In genomic region chr3:39000008-39000450, GRCh38 we compare ENCODE assay signal across 8 cellular contexts. TPM values are rescaled to one million over a fixed set of nuclear protein-coding genes. Genes with fewer than 3 reads are reported as not detected.
DNase-seq lines count a peak whose midpoint lies in the region; ATAC-seq and TF ChIP-seq lines count a peak whose summit lies in the region.

No MANE protein-coding gene starts in this region.

- TF ChIP-seq CTCF in GM12873 (IDR thresholded peaks at IDR 0.05; ENCODE audit: insufficient read depth, low read depth, low read length, missing control alignments) (peak; percentile 82), VCaP (conservative IDR thresholded peaks at IDR 0.05) (peak; percentile 95), glutamatergic neuron (IDR thresholded peaks at IDR 0.05; ENCODE audit: partially characterized antibody, unreplicated experiment) (peak; percentile 66)

- H3K4me1 Mint-ChIP-seq in glutamatergic neuron (ENCODE audit: low read depth, unreplicated experiment): no peaks in the 10 kb centered on the region
- H3K4me1 Mint-ChIP-seq in stimulated activated effector memory CD8-positive, alpha-beta T cell treated with anti-CD3 and anti-CD28 coated beads, Interleukin-12 subunit alpha, Interleukin-12 subunit beta, amount 100 ng/mL, for 72 hours: no peaks in the 10 kb centered on the region

- no peaks in the 10 kb centered on the region for H3K36me3 Mint-ChIP-seq in glutamatergic neuron (ENCODE audit: unreplicated experiment)
- H3K36me3 Mint-ChIP-seq in stimulated activated effector memory CD8-positive, alpha-beta T cell treated with anti-CD3 and anti-CD28 coated beads, Interleukin-12 subunit alpha, Interleukin-12 subunit beta, amount 100 ng/mL, for 72 hours: no peaks in the 10 kb centered on the region

- no peak overlapping the region for H3K27ac ChIP-seq in VCaP

- in situ Hi-C loops in ACHN (cut with HindIII; ENCODE audit: low pct_ligation_motif_present, low pct_unique_long_range_greater_than_20kb, low sequenced_read_pairs): no loop called here

- no peak overlapping the region for H3K4me3 Mint-ChIP-seq in glutamatergic neuron (ENCODE audit: unreplicated experiment)
- no peak overlapping the region for H3K4me3 Mint-ChIP-seq in stimulated activated effector memory CD8-positive, alpha-beta T cell treated with anti-CD3 and anti-CD28 coated beads, Interleukin-12 subunit alpha, Interleukin-12 subunit beta, amount 100 ng/mL, for 72 hours

- no peaks in the 10 kb centered on the region for H3K27me3 Mint-ChIP-seq in glutamatergic neuron (ENCODE audit: unreplicated experiment)

- ATAC-seq in HG03045 (IDR thresholded peaks at IDR 0.05; ENCODE audit: unreplicated experiment): peak; percentile 65
- ATAC-seq in stimulated activated effector memory CD8-positive, alpha-beta T cell treated with anti-CD3 and anti-CD28 coated beads, Interleukin-12 subunit alpha, Interleukin-12 subunit beta, amount 100 ng/mL, for 72 hours: peak; percentile 52

- H3K27ac Mint-ChIP-seq in glutamatergic neuron (ENCODE audit: unreplicated experiment): no peak overlapping the region
- no peak overlapping the region for H3K27ac Mint-ChIP-seq in stimulated activated effector memory CD8-positive, alpha-beta T cell treated with anti-CD3 and anti-CD28 coated beads, Interleukin-12 subunit alpha, Interleukin-12 subunit beta, amount 100 ng/mL, for 72 hours

- DNase-seq in ACHN: peak; percentile 64
- peak; percentile 23 for DNase-seq in NCI-H2171 (lab: John Stamatoyannopoulos, UW)
- DNase-seq in glutamatergic neuron: no peak
- no peak for DNase-seq in stimulated activated effector memory CD8-positive, alpha-beta T cell treated with anti-CD3 and anti-CD28 coated beads, Interleukin-12 subunit alpha, Interleukin-12 subunit beta, amount 100 ng/mL, for 72 hours (ENCODE audit: low spot score in 2 of 2)
- DNase-seq in mucosa of gallbladder (ENCODE audit: low spot score): no peak

- H3K9me3 Mint-ChIP-seq in glutamatergic neuron (ENCODE audit: unreplicated experiment): no peaks in the 10 kb centered on the region
- H3K9me3 Mint-ChIP-seq in stimulated activated effector memory CD8-positive, alpha-beta T cell treated with anti-CD3 and anti-CD28 coated beads, Interleukin-12 subunit alpha, Interleukin-12 subunit beta, amount 100 ng/mL, for 72 hours: no peaks in the 10 kb centered on the region

RNA-seq across cellular contexts. Expression of gene SCN11A, which starts 51.7 kb away (rescaled TPM):
- total RNA-seq in glutamatergic neuron (ENCODE audit: unreplicated experiment): 0.78 TPM
- total RNA-seq in mucosa of gallbladder: 0.09 TPM

RNA-seq across cellular contexts. Expression of gene WDR48, which starts 51.8 kb away (rescaled TPM):
- total RNA-seq in glutamatergic neuron (ENCODE audit: unreplicated experiment) (64.3 TPM), mucosa of gallbladder (45.6 TPM)

Comparison
In these comparisons a context has a peak if more than half of its experiments do, and no peak if none do; other contexts are left out.
1. DNase-seq: peak in ACHN (single experiment) and NCI-H2171 (single experiment); none in glutamatergic neuron (single experiment), stimulated activated effector memory CD8-positive, alpha-beta T cell treated with anti-CD3 and anti-CD28 coated beads, Interleukin-12 subunit alpha, Interleukin-12 subunit beta, amount 100 ng/mL, for 72 hours (0 of 2) and mucosa of gallbladder (single experiment).
2. Peak in every context shown above with its lines, with median percentiles within 50 percentile points of each other: CTCF ChIP-seq.